9 cellular contexts compared by ENCODE assay signal in genomic region chr10:70925377-70926214, GRCh38. TPM values are rescaled to one million over a fixed set of nuclear protein-coding genes. Genes with fewer than 3 reads are reported as not detected.
A peak's percentile ranks its signal among the peaks of the same experiment; 100 is the strongest.
DNase-seq lines count a peak whose midpoint lies in the region; ATAC-seq and TF ChIP-seq lines count a peak whose summit lies in the region.
"Had no signal": no experiment of that assay in that cellular context is flagged by ENCODE, and none has a peak within 500 bp of the region (broad histone marks: within the 10 kb centered on the region; RNA-seq: fewer than 3 reads in every experiment).

No MANE protein-coding gene starts in this region.

- H3K4me3 Mint-ChIP-seq in type B pancreatic cell: no peak overlapping the region

- no peak overlapping the region for H3K27ac ChIP-seq in neutrophil
- H3K27ac ChIP-seq: BLaER1 treated with 17β-estradiol and CSF1 and Interleukin-3, amounts not matched to agents 10 nM and 100 nM had no signal

- H3K4me1 ChIP-seq in neutrophil (ENCODE audit: control insufficient read depth in 1 of 2, insufficient read depth in 1 of 2, low read depth in 1 of 2, low read length in 1 of 2): no peaks in the 10 kb centered on the region

- TF ChIP-seq CTCF in fibroblast of pulmonary artery (IDR thresholded peaks at IDR 0.05; ENCODE audit: low read length, missing control alignments) (peak; percentile 85), neutrophil (IDR thresholded peaks at IDR 0.05) (peak; percentile 81), type B pancreatic cell (conservative IDR thresholded peaks at IDR 0.05) (peak; percentile 99)

- H3K9me3 Mint-ChIP-seq in type B pancreatic cell: no peaks in the 10 kb centered on the region

- peaks cover 31% of the 10 kb centered on the region for H3K27me3 Mint-ChIP-seq in type B pancreatic cell

- DNase-seq in NCI-H1105 treated with DMSO at 0.1 percent for 48 hours (lab: John Stamatoyannopoulos, UW) (peak; percentile 13), NCI-H1105 (lab: John Stamatoyannopoulos, UW) (no peak), NCI-H748 treated with DMSO at 0.1 percent for 48 hours (lab: John Stamatoyannopoulos, UW) (peak; percentile 3), fibroblast of pulmonary artery (ENCODE audit: low read depth) (peak; percentile 22), type B pancreatic cell (ENCODE audit: extremely low spot score, unreplicated experiment) (no peak)
- peak; percentile 62 for DNase-seq in activated T-cell treated with anti-CD3 and anti-CD28 coated beads, Interleukin-2, amount 50 U/mL, for 1 hour

- H3K4me3 ChIP-seq in fibroblast of pulmonary artery (replicated peaks; ENCODE audit: low read depth, low read length) (no peak overlapping the region), neutrophil (ENCODE audit: low read depth in 1 of 2, low read length in 1 of 2) (no peak overlapping the region)
- H3K4me3 ChIP-seq: BLaER1 treated with 17β-estradiol and CSF1 and Interleukin-3, amounts not matched to agents 10 nM and 100 nM had no signal

- no peak for ATAC-seq in GM21423 (IDR thresholded peaks at IDR 0.05; ENCODE audit: unreplicated experiment)

- H3K36me3 Mint-ChIP-seq in type B pancreatic cell: no peaks in the 10 kb centered on the region

- H3K4me1 Mint-ChIP-seq in type B pancreatic cell (ENCODE audit: unreplicated experiment): peaks cover 28% of the 10 kb centered on the region

- H3K27me3 ChIP-seq in neutrophil: no peaks in the 10 kb centered on the region
- H3K27me3 ChIP-seq: BLaER1 treated with 17β-estradiol and CSF1 and Interleukin-3, amounts not matched to agents 10 nM and 100 nM had no signal

- no peaks in the 10 kb centered on the region for H3K36me3 ChIP-seq in neutrophil
- H3K36me3 ChIP-seq: BLaER1 treated with 17β-estradiol and CSF1 and Interleukin-3, amounts not matched to agents 10 nM and 100 nM had no signal

- H3K9me3 ChIP-seq in neutrophil: no peaks in the 10 kb centered on the region
- H3K9me3 ChIP-seq: BLaER1 treated with 17β-estradiol and CSF1 and Interleukin-3, amounts not matched to agents 10 nM and 100 nM had no signal

- no peak overlapping the region for H3K27ac Mint-ChIP-seq in type B pancreatic cell

RNA-seq across cellular contexts. Expression of gene PCBD1, which starts 37.2 kb away (rescaled TPM):
- 84.1 and 102 TPM in 2 replicates for total RNA-seq in type B pancreatic cell (ENCODE audit: low replicate concordance)

Comparison
In these comparisons a context has a peak if more than half of its experiments do, and no peak if none do; other contexts are left out.
1. DNase-seq: peak in NCI-H1105 treated with DMSO at 0.1 percent for 48 hours (single experiment), NCI-H748 treated with DMSO at 0.1 percent for 48 hours (single experiment), activated T-cell treated with anti-CD3 and anti-CD28 coated beads, Interleukin-2, amount 50 U/mL, for 1 hour (single experiment) and fibroblast of pulmonary artery (single experiment); none in NCI-H1105 (single experiment) and type B pancreatic cell (single experiment).
2. Peak in every context shown above with its lines, with median percentiles within 50 percentile points of each other: CTCF ChIP-seq.